Comparison of ENCODE assay signal across 3 cellular contexts in genomic region chr9:69202556-69202955, GRCh38.
TF ChIP-seq lines count a peak whose summit lies in the region.

No MANE protein-coding gene starts in this region.

TF ChIP-seq in HEK293, 187 proteins besides CTCF, POLR2A, EP300 and RAD21:
- TF ChIP-seq ZFHX2 (tag by site-specific recombination; conservative IDR thresholded peaks at IDR 0.05) (peak; percentile 57), EGR2 (tag by site-specific recombination; IDR thresholded peaks at IDR 0.05; ENCODE audit: low read depth) (peak; percentile 78), ZBTB1 (tag by site-specific recombination; IDR thresholded peaks at IDR 0.05) (no peak), ZFP41 (tag by site-specific recombination; IDR thresholded peaks at IDR 0.05; ENCODE audit: borderline replicate concordance) (no peak)

TF ChIP-seq in WTC11, 78 proteins besides CTCF, POLR2A, EP300 and RAD21:
- TF ChIP-seq, protein P1, sequence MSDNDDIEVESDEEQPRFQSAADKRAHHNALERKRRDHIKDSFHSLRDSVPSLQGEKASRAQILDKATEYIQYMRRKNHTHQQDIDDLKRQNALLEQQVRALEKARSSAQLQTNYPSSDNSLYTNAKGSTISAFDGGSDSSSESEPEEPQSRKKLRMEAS (CRISPR knock-in tag; IDR thresholded peaks at IDR 0.05), result no peak
- TF ChIP-seq ATF3 (CRISPR knock-in tag; conservative IDR thresholded peaks at IDR 0.05) (no peak), ARID4B (CRISPR knock-in tag; IDR thresholded peaks at IDR 0.05; ENCODE audit: borderline replicate concordance) (no peak), ZNF121 (CRISPR knock-in tag; IDR thresholded peaks at IDR 0.05) (no peak), ZNF425 (CRISPR knock-in tag; conservative IDR thresholded peaks at IDR 0.05) (no peak), NR1H2 (CRISPR knock-in tag; IDR thresholded peaks at IDR 0.05) (no peak), ZNF671 (CRISPR knock-in tag; IDR thresholded peaks at IDR 0.05) (no peak)

TF ChIP-seq in H1, 55 proteins besides CTCF, POLR2A, EP300 and RAD21:
- TF ChIP-seq ASH2L (IDR thresholded peaks at IDR 0.05; ENCODE audit: low read length), result no peak
